ENCODE assay signal across 1 cellular context in genomic region chr17:48014603-48015037, GRCh38.
TF ChIP-seq lines count a peak whose summit lies in the region.

No MANE protein-coding gene starts in this region.

TF ChIP-seq in K562, 482 proteins besides CTCF, POLR2A, EP300 and RAD21 (continued from another document and continues in another):
- TF ChIP-seq, protein P1, sequence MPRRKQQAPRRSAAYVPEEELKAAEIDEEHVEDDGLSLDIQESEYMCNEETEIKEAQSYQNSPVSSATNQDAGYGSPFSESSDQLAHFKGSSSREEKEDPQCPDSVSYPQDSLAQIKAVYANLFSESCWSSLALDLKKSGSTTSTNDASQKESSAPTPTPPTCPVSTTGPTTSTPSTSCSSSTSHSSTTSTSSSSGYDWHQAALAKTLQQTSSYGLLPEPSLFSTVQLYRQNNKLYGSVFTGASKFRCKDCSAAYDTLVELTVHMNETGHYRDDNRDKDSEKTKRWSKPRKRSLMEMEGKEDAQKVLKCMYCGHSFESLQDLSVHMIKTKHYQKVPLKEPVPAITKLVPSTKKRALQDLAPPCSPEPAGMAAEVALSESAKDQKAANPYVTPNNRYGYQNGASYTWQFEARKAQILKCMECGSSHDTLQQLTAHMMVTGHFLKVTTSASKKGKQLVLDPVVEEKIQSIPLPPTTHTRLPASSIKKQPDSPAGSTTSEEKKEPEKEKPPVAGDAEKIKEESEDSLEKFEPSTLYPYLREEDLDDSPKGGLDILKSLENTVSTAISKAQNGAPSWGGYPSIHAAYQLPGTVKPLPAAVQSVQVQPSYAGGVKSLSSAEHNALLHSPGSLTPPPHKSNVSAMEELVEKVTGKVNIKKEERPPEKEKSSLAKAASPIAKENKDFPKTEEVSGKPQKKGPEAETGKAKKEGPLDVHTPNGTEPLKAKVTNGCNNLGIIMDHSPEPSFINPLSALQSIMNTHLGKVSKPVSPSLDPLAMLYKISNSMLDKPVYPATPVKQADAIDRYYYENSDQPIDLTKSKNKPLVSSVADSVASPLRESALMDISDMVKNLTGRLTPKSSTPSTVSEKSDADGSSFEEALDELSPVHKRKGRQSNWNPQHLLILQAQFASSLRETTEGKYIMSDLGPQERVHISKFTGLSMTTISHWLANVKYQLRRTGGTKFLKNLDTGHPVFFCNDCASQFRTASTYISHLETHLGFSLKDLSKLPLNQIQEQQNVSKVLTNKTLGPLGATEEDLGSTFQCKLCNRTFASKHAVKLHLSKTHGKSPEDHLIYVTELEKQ (CRISPR knock-in tag; IDR thresholded peaks at IDR 0.05), result no peak
- TF ChIP-seq PTRF (tag; IDR thresholded peaks at IDR 0.05) (no peak), ZNF655 (CRISPR knock-in tag; IDR thresholded peaks at IDR 0.05) (no peak), SRSF3 (IDR thresholded peaks at IDR 0.05; ENCODE audit: insufficient read depth, low read length) (no peak), ZNF316 (IDR thresholded peaks at IDR 0.05) (no peak), SAFB (IDR thresholded peaks at IDR 0.05; ENCODE audit: borderline replicate concordance, low read depth, low read length) (no peak), SIRT6 (IDR thresholded peaks at IDR 0.05; ENCODE audit: low read depth, low read length) (no peak), POLR2B (IDR thresholded peaks at IDR 0.05; ENCODE audit: low read depth, partially characterized antibody) (no peak), FOSL1 (tag; conservative IDR thresholded peaks at IDR 0.05) (no peak), NBN (IDR thresholded peaks at IDR 0.05; ENCODE audit: low read depth) (no peak; the same call in none of the 2 replicates), BACH1 (tag; IDR thresholded peaks at IDR 0.05) (no peak), NFYB (IDR thresholded peaks at IDR 0.05; ENCODE audit: extremely low read depth, insufficient read length) (no peak), TEAD1 (CRISPR knock-in tag; IDR thresholded peaks at IDR 0.05) (no peak), POLR3G (IDR thresholded peaks at IDR 0.05; ENCODE audit: extremely low read depth, insufficient read length, insufficient replicate concordance) (no peak), SETDB1 (IDR thresholded peaks at IDR 0.05; ENCODE audit: low read length) (no peak), FOXA1 (IDR thresholded peaks at IDR 0.05; ENCODE audit: borderline replicate concordance) (no peak), PHF8 (IDR thresholded peaks at IDR 0.05; ENCODE audit: borderline replicate concordance, low read length) (no peak), NCOA6 (IDR thresholded peaks at IDR 0.05) (no peak), ELF1 (tag; IDR thresholded peaks at IDR 0.05) (no peak), TBP (optimal IDR thresholded peaks at IDR 0.05; ENCODE audit: low read depth, low read length) (peak; percentile 10), ZNF232 (CRISPR knock-in tag; IDR thresholded peaks at IDR 0.05) (no peak), MYNN (IDR thresholded peaks at IDR 0.05) (no peak), MYNN (CRISPR knock-in tag; IDR thresholded peaks at IDR 0.05) (no peak), BCLAF1 (IDR thresholded peaks at IDR 0.05; ENCODE audit: borderline replicate concordance in 1 of 2, control insufficient read depth in 1 of 2, low read depth in 2 of 2, low read length in 1 of 2) (no peak), PTTG1 (tag; IDR thresholded peaks at IDR 0.05; ENCODE audit: low read depth) (no peak), ATF4 (CRISPR knock-in tag; IDR thresholded peaks at IDR 0.05) (no peak), TCF3 (CRISPR knock-in tag; IDR thresholded peaks at IDR 0.05) (no peak), ZNF146 (CRISPR knock-in tag; IDR thresholded peaks at IDR 0.05; ENCODE audit: unreplicated experiment) (no peak), ZNF766 (CRISPR knock-in tag; conservative IDR thresholded peaks at IDR 0.05) (no peak), XRCC3 (IDR thresholded peaks at IDR 0.05) (no peak), FOXM1 (IDR thresholded peaks at IDR 0.05; ENCODE audit: low read depth) (peak; percentile 43; the same call in 1 of the 2 replicates), FOXM1 (CRISPR knock-in tag; IDR thresholded peaks at IDR 0.05; ENCODE audit: low read depth) (no peak), RBBP5 (IDR thresholded peaks at IDR 0.05; ENCODE audit: borderline replicate concordance, insufficient read depth, low read length, poor library complexity, severe bottlenecking) (no peak), ZEB2 (IDR thresholded peaks at IDR 0.05) (no peak), THRA (IDR thresholded peaks at IDR 0.05) (no peak), ZNF3 (CRISPR knock-in tag; IDR thresholded peaks at IDR 0.05) (no peak)
- TF ChIP-seq, protein P2, sequence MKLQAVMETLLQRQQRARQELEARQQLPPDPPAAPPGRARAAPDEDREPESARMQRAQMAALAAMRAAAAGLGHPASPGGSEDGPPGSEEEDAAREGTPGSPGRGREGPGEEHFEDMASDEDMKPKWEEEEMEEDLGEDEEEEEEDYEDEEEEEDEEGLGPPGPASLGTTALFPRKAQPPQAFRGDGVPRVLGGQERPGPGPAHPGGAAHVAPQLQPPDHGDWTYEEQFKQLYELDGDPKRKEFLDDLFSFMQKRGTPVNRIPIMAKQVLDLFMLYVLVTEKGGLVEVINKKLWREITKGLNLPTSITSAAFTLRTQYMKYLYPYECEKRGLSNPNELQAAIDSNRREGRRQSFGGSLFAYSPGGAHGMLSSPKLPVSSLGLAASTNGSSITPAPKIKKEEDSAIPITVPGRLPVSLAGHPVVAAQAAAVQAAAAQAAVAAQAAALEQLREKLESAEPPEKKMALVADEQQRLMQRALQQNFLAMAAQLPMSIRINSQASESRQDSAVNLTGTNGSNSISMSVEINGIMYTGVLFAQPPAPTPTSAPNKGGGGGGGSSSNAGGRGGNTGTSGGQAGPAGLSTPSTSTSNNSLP (IDR thresholded peaks at IDR 0.05; ENCODE audit: borderline replicate concordance, low read depth, low read length), result 0 out of 2 replicates have a peak, but pooled peaks have one; percentile 21
- TF ChIP-seq, protein P3, sequence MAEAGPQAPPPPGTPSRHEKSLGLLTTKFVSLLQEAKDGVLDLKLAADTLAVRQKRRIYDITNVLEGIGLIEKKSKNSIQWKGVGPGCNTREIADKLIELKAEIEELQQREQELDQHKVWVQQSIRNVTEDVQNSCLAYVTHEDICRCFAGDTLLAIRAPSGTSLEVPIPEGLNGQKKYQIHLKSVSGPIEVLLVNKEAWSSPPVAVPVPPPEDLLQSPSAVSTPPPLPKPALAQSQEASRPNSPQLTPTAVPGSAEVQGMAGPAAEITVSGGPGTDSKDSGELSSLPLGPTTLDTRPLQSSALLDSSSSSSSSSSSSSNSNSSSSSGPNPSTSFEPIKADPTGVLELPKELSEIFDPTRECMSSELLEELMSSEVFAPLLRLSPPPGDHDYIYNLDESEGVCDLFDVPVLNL (CRISPR knock-in tag; IDR thresholded peaks at IDR 0.05; ENCODE audit: low read depth), result no peak
- TF ChIP-seq, protein P4, sequence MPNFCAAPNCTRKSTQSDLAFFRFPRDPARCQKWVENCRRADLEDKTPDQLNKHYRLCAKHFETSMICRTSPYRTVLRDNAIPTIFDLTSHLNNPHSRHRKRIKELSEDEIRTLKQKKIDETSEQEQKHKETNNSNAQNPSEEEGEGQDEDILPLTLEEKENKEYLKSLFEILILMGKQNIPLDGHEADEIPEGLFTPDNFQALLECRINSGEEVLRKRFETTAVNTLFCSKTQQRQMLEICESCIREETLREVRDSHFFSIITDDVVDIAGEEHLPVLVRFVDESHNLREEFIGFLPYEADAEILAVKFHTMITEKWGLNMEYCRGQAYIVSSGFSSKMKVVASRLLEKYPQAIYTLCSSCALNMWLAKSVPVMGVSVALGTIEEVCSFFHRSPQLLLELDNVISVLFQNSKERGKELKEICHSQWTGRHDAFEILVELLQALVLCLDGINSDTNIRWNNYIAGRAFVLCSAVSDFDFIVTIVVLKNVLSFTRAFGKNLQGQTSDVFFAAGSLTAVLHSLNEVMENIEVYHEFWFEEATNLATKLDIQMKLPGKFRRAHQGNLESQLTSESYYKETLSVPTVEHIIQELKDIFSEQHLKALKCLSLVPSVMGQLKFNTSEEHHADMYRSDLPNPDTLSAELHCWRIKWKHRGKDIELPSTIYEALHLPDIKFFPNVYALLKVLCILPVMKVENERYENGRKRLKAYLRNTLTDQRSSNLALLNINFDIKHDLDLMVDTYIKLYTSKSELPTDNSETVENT (CRISPR knock-in tag; IDR thresholded peaks at IDR 0.05), result no peak
- TF ChIP-seq, protein P5, sequence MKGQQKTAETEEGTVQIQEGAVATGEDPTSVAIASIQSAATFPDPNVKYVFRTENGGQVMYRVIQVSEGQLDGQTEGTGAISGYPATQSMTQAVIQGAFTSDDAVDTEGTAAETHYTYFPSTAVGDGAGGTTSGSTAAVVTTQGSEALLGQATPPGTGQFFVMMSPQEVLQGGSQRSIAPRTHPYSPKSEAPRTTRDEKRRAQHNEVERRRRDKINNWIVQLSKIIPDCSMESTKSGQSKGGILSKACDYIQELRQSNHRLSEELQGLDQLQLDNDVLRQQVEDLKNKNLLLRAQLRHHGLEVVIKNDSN (CRISPR knock-in tag; IDR thresholded peaks at IDR 0.05), result no peak
- TF ChIP-seq, protein P6, sequence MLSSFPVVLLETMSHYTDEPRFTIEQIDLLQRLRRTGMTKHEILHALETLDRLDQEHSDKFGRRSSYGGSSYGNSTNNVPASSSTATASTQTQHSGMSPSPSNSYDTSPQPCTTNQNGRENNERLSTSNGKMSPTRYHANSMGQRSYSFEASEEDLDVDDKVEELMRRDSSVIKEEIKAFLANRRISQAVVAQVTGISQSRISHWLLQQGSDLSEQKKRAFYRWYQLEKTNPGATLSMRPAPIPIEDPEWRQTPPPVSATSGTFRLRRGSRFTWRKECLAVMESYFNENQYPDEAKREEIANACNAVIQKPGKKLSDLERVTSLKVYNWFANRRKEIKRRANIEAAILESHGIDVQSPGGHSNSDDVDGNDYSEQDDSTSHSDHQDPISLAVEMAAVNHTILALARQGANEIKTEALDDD (IDR thresholded peaks at IDR 0.05), result no peak
- TF ChIP-seq, protein P7, sequence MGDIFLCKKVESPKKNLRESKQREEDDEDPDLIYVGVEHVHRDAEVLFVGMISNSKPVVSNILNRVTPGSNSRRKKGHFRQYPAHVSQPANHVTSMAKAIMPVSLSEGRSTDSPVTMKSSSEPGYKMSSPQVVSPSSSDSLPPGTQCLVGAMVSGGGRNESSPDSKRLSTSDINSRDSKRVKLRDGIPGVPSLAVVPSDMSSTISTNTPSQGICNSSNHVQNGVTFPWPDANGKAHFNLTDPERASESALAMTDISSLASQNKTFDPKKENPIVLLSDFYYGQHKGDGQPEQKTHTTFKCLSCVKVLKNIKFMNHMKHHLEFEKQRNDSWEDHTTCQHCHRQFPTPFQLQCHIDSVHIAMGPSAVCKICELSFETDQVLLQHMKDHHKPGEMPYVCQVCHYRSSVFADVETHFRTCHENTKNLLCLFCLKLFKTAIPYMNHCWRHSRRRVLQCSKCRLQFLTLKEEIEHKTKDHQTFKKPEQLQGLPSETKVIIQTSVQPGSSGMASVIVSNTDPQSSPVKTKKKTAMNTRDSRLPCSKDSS (IDR thresholded peaks at IDR 0.05; ENCODE audit: low read depth, partially characterized antibody), result no peak
- TF ChIP-seq, protein P8, sequence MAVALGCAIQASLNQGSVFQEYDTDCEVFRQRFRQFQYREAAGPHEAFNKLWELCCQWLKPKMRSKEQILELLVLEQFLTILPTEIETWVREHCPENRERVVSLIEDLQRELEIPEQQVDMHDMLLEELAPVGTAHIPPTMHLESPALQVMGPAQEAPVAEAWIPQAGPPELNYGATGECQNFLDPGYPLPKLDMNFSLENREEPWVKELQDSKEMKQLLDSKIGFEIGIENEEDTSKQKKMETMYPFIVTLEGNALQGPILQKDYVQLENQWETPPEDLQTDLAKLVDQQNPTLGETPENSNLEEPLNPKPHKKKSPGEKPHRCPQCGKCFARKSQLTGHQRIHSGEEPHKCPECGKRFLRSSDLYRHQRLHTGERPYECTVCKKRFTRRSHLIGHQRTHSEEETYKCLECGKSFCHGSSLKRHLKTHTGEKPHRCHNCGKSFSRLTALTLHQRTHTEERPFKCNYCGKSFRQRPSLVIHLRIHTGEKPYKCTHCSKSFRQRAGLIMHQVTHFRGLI (CRISPR knock-in tag; IDR thresholded peaks at IDR 0.05), result no peak
